Comparison of ENCODE assay signal across 8 cellular contexts in the genomic region with DNA sequence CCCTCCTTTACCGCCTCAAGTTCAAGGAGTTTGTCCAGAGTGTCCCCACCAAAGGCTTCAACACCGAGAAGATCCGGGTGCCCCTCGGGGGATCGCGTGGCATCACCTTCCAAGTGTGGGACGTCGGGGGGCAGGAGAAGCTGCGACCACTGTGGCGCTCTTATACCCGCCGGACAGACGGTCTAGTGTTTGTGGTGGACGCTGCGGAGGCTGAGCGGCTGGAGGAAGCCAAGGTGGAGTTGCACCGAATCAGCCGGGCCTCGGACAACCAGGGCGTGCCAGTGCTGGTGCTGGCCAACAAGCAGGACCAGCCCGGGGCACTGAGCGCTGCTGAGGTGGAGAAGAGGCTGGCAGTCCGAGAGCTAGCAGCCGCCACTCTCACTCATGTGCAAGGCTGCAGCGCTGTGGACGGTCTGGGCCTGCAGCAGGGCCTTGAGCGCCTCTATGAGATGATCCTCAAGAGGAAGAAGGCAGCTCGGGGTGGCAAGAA. TPM values are rescaled to one million over a fixed set of nuclear protein-coding genes. Genes with fewer than 3 reads are reported as not detected.
DNase-seq lines count a peak whose midpoint lies in the region; ATAC-seq, FAIRE-seq and TF ChIP-seq lines count a peak whose summit lies in the region.

No MANE protein-coding gene starts in this region.

- no peaks in the 10 kb centered on the region for H3K27me3 Mint-ChIP-seq in natural killer cell (ENCODE audit: low read depth in 2 of 2)

- H3K36me3 ChIP-seq in NT2/D1 (ENCODE audit: insufficient read depth, insufficient read length, low read length) (peaks cover 30% of the 10 kb centered on the region), endothelial cell of umbilical vein (ENCODE audit: control insufficient read depth in 2 of 2, extremely low read depth in 1 of 2, insufficient read depth in 2 of 2, low read length in 2 of 2) (no peaks in the 10 kb centered on the region)

- TF ChIP-seq CTCF in AG10803 (conservative IDR thresholded peaks at IDR 0.05; ENCODE audit: low read length) (no peak), endothelial cell of umbilical vein (IDR thresholded peaks at IDR 0.05; ENCODE audit: extremely low read depth in 1 of 2, insufficient read depth in 1 of 2, low read depth in 1 of 2, low read length in 2 of 2) (no peak), natural killer cell (IDR thresholded peaks at IDR 0.05) (no peak)

- H3K4me1 Mint-ChIP-seq in natural killer cell = peaks cover 17 to 19% of the 10 kb centered on the region in 2 donors

- CTCF ChIA-PET in endothelial cell of umbilical vein (lab: Charles Lee) = interaction anchor here (1.1 to 18.8 kb wide), 6 partner anchors 12 to 80 kb away, joined by 4 to 434 read pairs (median 6); a partner anchor contains a TSS

- no peaks in the 10 kb centered on the region for H4K20me1 ChIP-seq in endothelial cell of umbilical vein (replicated peaks; ENCODE audit: control insufficient read depth, extremely low read depth, insufficient read depth, low read length)

- H3K9me3 ChIP-seq in NT2/D1 (ENCODE audit: insufficient read depth, low read length) = no peaks in the 10 kb centered on the region
- H3K9me3 ChIP-seq in endothelial cell of umbilical vein (replicated peaks; ENCODE audit: control insufficient read depth, insufficient read depth, low read length) = no peaks in the 10 kb centered on the region

- peaks cover 2% of the 10 kb centered on the region for H3K79me2 ChIP-seq in endothelial cell of umbilical vein (ENCODE audit: control insufficient read depth, insufficient read depth, low read length)

- H3K9ac ChIP-seq in NT2/D1 (ENCODE audit: insufficient read length, low read depth) (peak overlapping the region; percentile 86), endothelial cell of umbilical vein (replicated peaks; ENCODE audit: extremely low read depth, insufficient read depth, low read length) (no peak overlapping the region)

- ATAC-seq in natural killer cell (no peak), HG02798 (IDR thresholded peaks at IDR 0.05; ENCODE audit: poor library complexity, unreplicated experiment) (no peak), GM18909 (IDR thresholded peaks at IDR 0.05; ENCODE audit: poor library complexity, unreplicated experiment) (no peak), GM19328 (IDR thresholded peaks at IDR 0.05; ENCODE audit: unreplicated experiment) (no peak)

- POLR2A ChIA-PET in endothelial cell of umbilical vein (lab: Charles Lee) = interaction anchor here (0.7 to 2.5 kb wide), 5 partner anchors 11 to 84 kb away, joined by 3 to 17 read pairs (median 13); a partner anchor contains a TSS

- peak overlapping the region in 1 of 2 donors; percentile 95 for H3K27ac Mint-ChIP-seq in natural killer cell

- peak; percentile 38 for FAIRE-seq in endothelial cell of umbilical vein (lab: Jason Lieb, UNC)

- TF ChIP-seq POLR2A in endothelial cell of umbilical vein (IDR thresholded peaks at IDR 0.05; ENCODE audit: low read depth, low read length) = no peak

- peak overlapping the region; percentile 13 for H2AFZ ChIP-seq in endothelial cell of umbilical vein (ENCODE audit: low read depth, low read length)

- peak overlapping the region; percentile 86 for H3K4me2 ChIP-seq in endothelial cell of umbilical vein (ENCODE audit: insufficient read depth, low read length)

- no TSS peak for BruUV-seq in endothelial cell of umbilical vein (replicated peaks; lab: Mats Ljungman, UMichigan)

- H3K27me3 ChIP-seq in NT2/D1 (ENCODE audit: insufficient read depth, insufficient read length) = no peaks in the 10 kb centered on the region
- no peaks in the 10 kb centered on the region for H3K27me3 ChIP-seq in endothelial cell of umbilical vein (ENCODE audit: control insufficient read depth in 2 of 2, insufficient read depth in 2 of 2, low read length in 2 of 2)

- intact Hi-C loops in endothelial cell of umbilical vein (cut with micrococcal nuclease) (no loop called here), natural killer cell (cut with micrococcal nuclease) (no loop called here)

- DNase-seq in AG10803 (ENCODE audit: low read depth) = peak; percentile 31
- no peak for DNase-seq in NT2/D1 (ENCODE audit: low read depth, low spot score)
- DNase-seq in endothelial cell of umbilical vein (ENCODE audit: low read depth, low spot score) = peak; percentile 19
- DNase-seq in natural killer cell = no peak
- DNase-seq in activated CD4-positive, CD25-positive, alpha-beta regulatory T cell treated with anti-CD3 and anti-CD28 coated beads, Interleukin-2, amount 50 U/mL, for 72 hours = no peak

- no peak overlapping the region for H3K27ac ChIP-seq in endothelial cell of umbilical vein (ENCODE audit: insufficient read depth, low read depth, low read length)

- peaks cover 11% of the 10 kb centered on the region for H3K4me1 ChIP-seq in NT2/D1 (ENCODE audit: insufficient read depth, insufficient read length)
- H3K4me1 ChIP-seq in endothelial cell of umbilical vein (ENCODE audit: control insufficient read depth, extremely low read depth, insufficient read depth, low read length) = peaks cover 10% of the 10 kb centered on the region

- H3K36me3 Mint-ChIP-seq in natural killer cell = no peaks in the 10 kb centered on the region

- H3K4me3 ChIP-seq in AG10803 (ENCODE audit: low read length) (peak overlapping the region; percentile 90), NT2/D1 (ENCODE audit: insufficient read length, low read depth) (peak overlapping the region; percentile 72), endothelial cell of umbilical vein (replicated peaks in 1 of 3; ENCODE audit: insufficient read depth in 1 of 3, low read depth in 1 of 3, low read length in 3 of 3) (peak overlapping the region in 2 of 3 experiments; percentile 55 to 90)

- peak overlapping the region; percentile 92 for H3K4me3 Mint-ChIP-seq in natural killer cell

- no peaks in the 10 kb centered on the region for H3K9me1 ChIP-seq in endothelial cell of umbilical vein (replicated peaks; ENCODE audit: control insufficient read depth, extremely low read depth, insufficient read depth, low read length)

- H3K9me3 Mint-ChIP-seq in natural killer cell = no peaks in the 10 kb centered on the region

- dilution Hi-C loops in endothelial cell of umbilical vein (cut with MboI; ENCODE audit: extremely low pct_ligation_motif_present, low sequenced_read_pairs) = no loop called here

TF ChIP-seq in endothelial cell of umbilical vein, 7 proteins besides CTCF, POLR2A, EP300 and RAD21:
- TF ChIP-seq GATA2 (IDR thresholded peaks at IDR 0.05; ENCODE audit: insufficient read depth, insufficient read length, low read depth, low read length) = no peak
- no peak for TF ChIP-seq MYC (IDR thresholded peaks at IDR 0.05; ENCODE audit: low read depth, low read length)
- no peak for TF ChIP-seq POLR2AphosphoS5 (IDR thresholded peaks at IDR 0.05; ENCODE audit: insufficient read depth, low read depth, low read length)
- TF ChIP-seq EZH2 (IDR thresholded peaks at IDR 0.05; ENCODE audit: borderline replicate concordance, low read depth, low read length, severe bottlenecking) = no peak
- TF ChIP-seq, protein P1, sequence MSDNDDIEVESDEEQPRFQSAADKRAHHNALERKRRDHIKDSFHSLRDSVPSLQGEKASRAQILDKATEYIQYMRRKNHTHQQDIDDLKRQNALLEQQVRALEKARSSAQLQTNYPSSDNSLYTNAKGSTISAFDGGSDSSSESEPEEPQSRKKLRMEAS (IDR thresholded peaks at IDR 0.05; ENCODE audit: insufficient read depth, insufficient read length) = no peak
- no peak for TF ChIP-seq JUN (IDR thresholded peaks at IDR 0.05; ENCODE audit: borderline replicate concordance, insufficient read depth, insufficient read length, low read depth)
- no peak for TF ChIP-seq FOS (IDR thresholded peaks at IDR 0.05; ENCODE audit: borderline replicate concordance, insufficient read depth, low read length)

RNA-seq across cellular contexts. Expression of a gene that starts 1.1 kb away (rescaled TPM):
- total RNA-seq in endothelial cell of umbilical vein = 3.6 and 4.1 TPM in 2 replicates
- polyA plus RNA-seq in endothelial cell of umbilical vein = 3.8 and 5.3 TPM in 2 replicates
- 3.0 and 4.6 TPM in 2 replicates for polyA plus RNA-seq in endothelial cell of umbilical vein (2011; cell fraction: cytosol; rRNA removed)
- polyA plus RNA-seq in endothelial cell of umbilical vein (2011; cell fraction: nucleus; rRNA removed) = 1.7 and 1.9 TPM in 2 replicates
- polyA plus RNA-seq in endothelial cell of umbilical vein (2012) = 3.9 and 5.4 TPM in 2 replicates
- polyA minus RNA-seq in endothelial cell of umbilical vein = 2.0 and 2.2 TPM in 2 replicates
- 11.2 TPM for polyA minus RNA-seq in endothelial cell of umbilical vein (2011; cell fraction: cytosol; rRNA and poly(A)+ RNA removed)
- polyA minus RNA-seq in endothelial cell of umbilical vein (2011; cell fraction: nucleus; rRNA and poly(A)+ RNA removed) = 1.1 and 1.3 TPM in 2 replicates
- 1 to 10 TPM; 4.1 to 6.9 (median 5.3) TPM for total RNA-seq in natural killer cell

Comparison
In these comparisons a context has a peak if more than half of its experiments do, and no peak if none do; other contexts are left out.
1. DNase-seq: peak in AG10803 (single experiment) and endothelial cell of umbilical vein (single experiment); none in NT2/D1 (single experiment), natural killer cell (single experiment) and activated CD4-positive, CD25-positive, alpha-beta regulatory T cell treated with anti-CD3 and anti-CD28 coated beads, Interleukin-2, amount 50 U/mL, for 72 hours (single experiment).
2. Peak in every context shown above with its lines, with median percentiles within 50 percentile points of each other: H3K4me3 ChIP-seq.